21 cellular contexts compared by ENCODE assay signal in genomic region chr2:204849887-204850286, GRCh38.
DNase-seq lines count a peak whose midpoint lies in the region; ATAC-seq and TF ChIP-seq lines count a peak whose summit lies in the region.
"Had no signal": no experiment of that assay in that cellular context is flagged by ENCODE, and none has a peak within 500 bp of the region (broad histone marks: within the 10 kb centered on the region; RNA-seq: fewer than 3 reads in every experiment).

No MANE protein-coding gene starts in this region.

- ATAC-seq in foreskin keratinocyte (peak; percentile 76), HG03432 (IDR thresholded peaks at IDR 0.05; ENCODE audit: unreplicated experiment) (no peak)
- ATAC-seq: effector memory CD8-positive, alpha-beta T cell; left lung; natural killer cell treated with Interleukin-12 subunit alpha and Interleukin-12 subunit beta and Interleukin-15 and Interleukin-18, amount 100 ng/mL, for 72 hours had no signal

- H3K27ac ChIP-seq in foreskin keratinocyte: no peak overlapping the region
- H3K27ac ChIP-seq: left lung, pancreas, sigmoid colon, testis had no signal

- peak; percentile 90 for DNase-seq in DMS53 (lab: John Stamatoyannopoulos, UW)
- DNase-seq in NCI-H1105 (lab: John Stamatoyannopoulos, UW): peak; percentile 62
- peak; percentile 86 for DNase-seq in NCI-H748 treated with DMSO at 0.1 percent for 48 hours (lab: John Stamatoyannopoulos, UW)
- peak; percentile 69 to 88 for DNase-seq in foreskin keratinocyte
- DNase-seq in superior temporal gyrus (ENCODE audit: extremely low spot score): no peak
- DNase-seq in activated naive CD4-positive, alpha-beta T cell treated with Interleukin-2 at 50 U/mL for 16 hours: no peak
- DNase-seq: activated CD4-positive, alpha-beta T cell treated with anti-CD3 and anti-CD28 coated beads, Interleukin-2, amount 10 ng/mL, durations not matched to agents 7 days and 5 days; activated naive CD8-positive, alpha-beta T cell treated with anti-CD3 and anti-CD28 coated beads, Interleukin-2, amount 10 ng/mL, durations not matched to agents 7 days and 5 days; effector memory CD8-positive, alpha-beta T cell; glutamatergic neuron; H7; left lung; NCI-H1436; NCI-H2227 treated with DMSO at 0.1 percent for 48 hours; pancreas; SHP77 treated with DMSO at 0.1 percent for 48 hours; sigmoid colon; T-helper 1 cell; testis had no signal

- TF ChIP-seq CTCF in foreskin keratinocyte (conservative IDR thresholded peaks at IDR 0.05): no peak

- peaks cover 7% of the 10 kb centered on the region for H3K4me1 ChIP-seq in foreskin keratinocyte
- H3K4me1 ChIP-seq: left lung, pancreas, testis had no signal

- H3K27me3 ChIP-seq in foreskin keratinocyte: no peaks in the 10 kb centered on the region
- H3K27me3 ChIP-seq: left lung, pancreas, sigmoid colon, testis had no signal

Comparison
In these comparisons a context has a peak if more than half of its experiments do, and no peak if none do; other contexts are left out.
1. DNase-seq: peak in DMS53 (single experiment), NCI-H1105 (single experiment), NCI-H748 treated with DMSO at 0.1 percent for 48 hours (single experiment) and foreskin keratinocyte (2 of 2); none in superior temporal gyrus (single experiment) and activated naive CD4-positive, alpha-beta T cell treated with Interleukin-2 at 50 U/mL for 16 hours (single experiment).